In genomic region chr21:42357307-42357706, GRCh38 we compare ENCODE assay signal across 27 cellular contexts. TPM values are rescaled to one million over a fixed set of nuclear protein-coding genes. Genes with fewer than 3 reads are reported as not detected.
A peak's percentile ranks its signal among the peaks of the same experiment; 100 is the strongest.
DNase-seq lines count a peak whose midpoint lies in the region; ATAC-seq, FAIRE-seq and TF ChIP-seq lines count a peak whose summit lies in the region.
"Had no signal": no experiment of that assay in that cellular context is flagged by ENCODE, and none has a peak within 500 bp of the region (broad histone marks: within the 10 kb centered on the region; RNA-seq: fewer than 3 reads in every experiment).

No MANE protein-coding gene starts in this region.

- H3K27me3 ChIP-seq in Peyer's patch (no peaks in the 10 kb centered on the region), GM12878 (replicated peaks in 1 of 2; ENCODE audit: control insufficient read depth in 2 of 2, insufficient read depth in 2 of 2, low read length in 1 of 2) (no peaks in the 10 kb centered on the region; a peak in 2 of 4 replicates), stomach (peaks cover 0 to 44% (median 0%) of the 10 kb centered on the region in 3 donors)

- H3K4me1 ChIP-seq in Peyer's patch = no peaks in the 10 kb centered on the region
- peaks cover 4% of the 10 kb centered on the region; the same call in 1 of the 2 replicates for H3K4me1 ChIP-seq in GM12878 (ENCODE audit: control insufficient read depth, insufficient read depth, low read length)
- peaks cover 0 to 10% (median 0%) of the 10 kb centered on the region in 4 donors for H3K4me1 ChIP-seq in stomach
- H3K4me1 ChIP-seq: A549 had no signal

- no peak overlapping the region for H3K4me2 ChIP-seq in GM12878 (ENCODE audit: control insufficient read depth, insufficient read depth)
- H3K4me2 ChIP-seq: A549; BLaER1 treated with 17β-estradiol and CSF1 and Interleukin-3, amounts not matched to agents 10 nM and 100 nM had no signal

- no peaks in the 10 kb centered on the region for H3K79me2 ChIP-seq in GM12878 (ENCODE audit: control insufficient read depth, insufficient read depth, low read length)

- H3K36me3 ChIP-seq in Peyer's patch = no peaks in the 10 kb centered on the region
- no peaks in the 10 kb centered on the region for H3K36me3 ChIP-seq in GM12878 (ENCODE audit: control insufficient read depth in 2 of 2, insufficient read depth in 2 of 2, low read length in 1 of 2)
- H3K36me3 ChIP-seq in stomach = no peaks in the 10 kb centered on the region
- H3K36me3 ChIP-seq: BLaER1 treated with 17β-estradiol and CSF1 and Interleukin-3, amounts not matched to agents 10 nM and 100 nM had no signal

- SMC1A ChIA-PET in GM12878 (lab: Charles Lee; ENCODE audit: uncharacterized antibody, unreplicated experiment) = interaction anchor here (0.8 kb wide), 1 partner anchor 10 kb away, joined by 4 read pairs; the partner anchor contains the start of gene TFF1

- POLR2A ChIA-PET in GM12878 (lab: Charles Lee) = interaction anchor here (1.0 kb wide), 1 partner anchor 35 kb away, joined by 3 read pairs; no protein-coding TSS in a partner anchor

- H3K9me3 ChIP-seq in Peyer's patch (peaks cover 0 to 5% (median 0%) of the 10 kb centered on the region in 4 donors), GM12878 (replicated peaks; ENCODE audit: control insufficient read depth, insufficient read depth, low read length) (peaks cover 18% of the 10 kb centered on the region), stomach (peaks cover 0 to 33% (median 26%) of the 10 kb centered on the region in 4 donors)
- H3K9me3 ChIP-seq: A549 had no signal

- in situ Hi-C loops in GM12878 (cut with MboI) = no loop called here

- H3K27ac ChIP-seq in Peyer's patch = no peak overlapping the region
- no peak overlapping the region for H3K27ac ChIP-seq in GM12878 (ENCODE audit: control insufficient read depth, insufficient read depth)
- peak overlapping the region in 3 of 5 donors; percentile 15 to 59 (median 22) for H3K27ac ChIP-seq in stomach
- H3K27ac ChIP-seq: A549; BLaER1 treated with 17β-estradiol and CSF1 and Interleukin-3, amounts not matched to agents 10 nM and 100 nM; RWPE1 had no signal

- intact Hi-C loops in GM12878 (cut with micrococcal nuclease; ENCODE audit: unreplicated experiment) (no loop called here), left colon (cut with DNase I, micrococcal nuclease) (no loop called here), stomach (cut with DNase I; ENCODE audit: low total_unique reads) (loop anchor here (10.0 kb wide), 1 partner anchor 47 kb away; the partner anchor contains the start of gene UBASH3A)

- no peak overlapping the region for H3K9ac ChIP-seq in GM12878 (ENCODE audit: control insufficient read depth, insufficient read depth, low read length)
- H3K9ac ChIP-seq: BLaER1 treated with 17β-estradiol and CSF1 and Interleukin-3, amounts not matched to agents 10 nM and 100 nM had no signal

- RAD21 ChIA-PET in GM12878 (lab: Charles Lee; ENCODE audit: unreplicated experiment) = no interaction called here

- TF ChIP-seq RAD21 in GM12878 (IDR thresholded peaks at IDR 0.05; ENCODE audit: insufficient read depth, low read depth, low read length) = no peak

- H4K20me1 ChIP-seq in GM12878 (ENCODE audit: control insufficient read depth, insufficient read depth) = no peaks in the 10 kb centered on the region
- H4K20me1 ChIP-seq: BLaER1 treated with 17β-estradiol and CSF1 and Interleukin-3, amounts not matched to agents 10 nM and 100 nM had no signal

- CTCF ChIA-PET in GM12878 (lab: Yijun Ruan, JAX) = interaction anchor here (1.7 kb wide), 1 partner anchor 47 kb away, joined by 7 read pairs; no protein-coding TSS in a partner anchor

- DNase-seq in Peyer's patch (peak in 2 of 3 donors; percentile 18 to 24), GM12878 (ENCODE audit: low read depth, low spot score) (no peak), left colon (no peak), stomach (no peak), NCI-H345 treated with DMSO at 0.1 percent for 48 hours (lab: John Stamatoyannopoulos, UW; ENCODE audit: unreplicated experiment) (no peak), NCI-H526 (lab: John Stamatoyannopoulos, UW) (no peak), dermis blood vessel endothelial cell (no peak)
- DNase-seq: AML-193; CD4-positive, alpha-beta memory T cell; COR-L47; DMS79; EL; GDM1; Karpas-422; NCI-H1105; NCI-H1436 treated with DMSO at 0.1 percent for 48 hours; NCI-H2029; NCI-H446 treated with DMSO at 0.1 percent for 48 hours; NCI-H526 treated with DMSO at 0.1 percent for 48 hours; SHP77 treated with DMSO at 0.1 percent for 48 hours had no signal

- no peak for TF ChIP-seq EP300 in GM12878 (IDR thresholded peaks at IDR 0.05; ENCODE audit: borderline replicate concordance in 1 of 2, control insufficient read depth in 1 of 2, low read depth in 2 of 2, low read length in 2 of 2)
- TF ChIP-seq EP300 in stomach (IDR thresholded peaks at IDR 0.05) = no peak

- ATAC-seq in GM12878 (no peak), left colon (peak; percentile 84)
- ATAC-seq: A549, HCT116 had no signal

- TF ChIP-seq CTCF in Peyer's patch (IDR thresholded peaks at IDR 0.05) = no peak
- no peak for TF ChIP-seq CTCF in GM12878 (IDR thresholded peaks at IDR 0.05 in 2 of 3, conservative IDR thresholded peaks at IDR 0.05 in 1 of 3; ENCODE audit: control insufficient read depth in 2 of 3, extremely low read depth in 1 of 3, insufficient read depth in 1 of 3, low read depth in 3 of 3, low read length in 3 of 3)
- TF ChIP-seq CTCF in stomach (IDR thresholded peaks at IDR 0.05) = no peak

- FAIRE-seq in GM12878 (lab: Jason Lieb, UNC) = peak; percentile 31
- FAIRE-seq: A549, GM12891, H1 had no signal

- TF ChIP-seq POLR2A in Peyer's patch (IDR thresholded peaks at IDR 0.05) = no peak
- TF ChIP-seq POLR2A in GM12878 (IDR thresholded peaks at IDR 0.05; ENCODE audit: low read depth, low read length) = no peak
- TF ChIP-seq POLR2A in stomach (IDR thresholded peaks at IDR 0.05) = no peak

- no peak overlapping the region for H2AFZ ChIP-seq in GM12878 (ENCODE audit: control insufficient read depth, low read depth, low read length)

- H3K4me3 ChIP-seq in Peyer's patch (no peak overlapping the region), GM12878 (no peak overlapping the region), stomach (no peak overlapping the region)
- H3K4me3 ChIP-seq: A549; BLaER1 treated with 17β-estradiol and CSF1 and Interleukin-3, amounts not matched to agents 10 nM and 100 nM had no signal

- no TSS peak for BruUV-seq in GM12878 (replicated peaks; lab: Mats Ljungman, UMichigan)

- 28% methylated on average over 3 of the region's 3 CpGs for WGBS in GM12878 (ENCODE audit: insufficient coverage, insufficient replicate concordance, low lambda C conversion rate, missing lambda C conversion rate)
- WGBS in stomach, 5 donors = 29 to 50% (median 36%) methylated on average over 3 of the region's 3 CpGs

RNA-seq across cellular contexts. Expression of gene TFF2, which starts 6.5 kb away (rescaled TPM):
- total RNA-seq in Peyer's patch (1 to 10 TPM in 1 of 4 donors, not detected in 3; 6.7 TPM), GM12878 (2014; rRNA removed) (not detected in 2 replicates), GM12878 (2014; rRNA removed; fragmentation: Illumina TruSeq; extraction: Trizol) (not detected in 2 replicates), GM12878 (2021) (not detected in 2 replicates), left colon (under 1 TPM; 0.87 to 0.98 TPM), stomach (1,000 to 10,000 TPM in 3 of 5 donors, 100 to 1,000 TPM in 1, 1 to 10 TPM in 1; 2.3 to 2,979 (median 1,039) TPM), dermis blood vessel endothelial cell (not detected in 2 replicates)
- not detected in 2 replicates for total RNA-seq in GM12878 (2013; cell fraction: nucleolus; rRNA removed)
- not detected for polyA plus RNA-seq in GM12878 (2011; ENCODE audit: low read depth)
- polyA plus RNA-seq in GM12878 (2011; rRNA removed) (0.24 and 0.56 TPM in 2 replicates), GM12878 (2014; fragmentation: Illumina TruSeq; extraction: Trizol) (not detected in 2 replicates), GM12878 (2014; fragmentation: Nextera tagmentation; extraction: Ambion mirVana) (not detected), GM12878 (2014; rRNA removed) (not detected in 2 replicates), GM12878 (2016; fragmentation: Nextera tagmentation; extraction: Ambion mirVana) (not detected), stomach (1,000 to 10,000 TPM in 2 of 3 donors, 100 to 1,000 TPM in 1; 154 to 2,390 (median 1,084) TPM)
- polyA plus RNA-seq in GM12878 (2011; cell fraction: cytosol; rRNA removed) = 0.37 and 0.45 TPM in 2 replicates
- 0.28 TPM in 1 of 2 replicates, not detected in the other for polyA plus RNA-seq in GM12878 (2011; cell fraction: nucleus; rRNA removed)
- not detected in 2 replicates for polyA plus RNA-seq in GM12878 (2012)
- polyA minus RNA-seq in GM12878 (2011; rRNA and poly(A)+ RNA removed) = not detected in 2 replicates
- not detected in 2 replicates for polyA minus RNA-seq in GM12878 (2011; cell fraction: cytosol; rRNA and poly(A)+ RNA removed)
- not detected in 2 replicates for polyA minus RNA-seq in GM12878 (2011; cell fraction: nucleus; rRNA and poly(A)+ RNA removed)
- total RNA-seq: CD4-positive, alpha-beta memory T cell; H1 had no signal
- polyA plus RNA-seq: A549; CD4-positive, alpha-beta memory T cell; H1 had no signal

RNA-seq across cellular contexts. Expression of gene TFF1, which starts 9.0 kb away (rescaled TPM):
- total RNA-seq in Peyer's patch (100 to 1,000 TPM in 2 of 4 donors, 10 to 100 TPM in 1, not detected in 1; 32.4 to 136 (median 103) TPM), GM12878 (2014; rRNA removed) (not detected in 2 replicates), GM12878 (2014; rRNA removed; fragmentation: Illumina TruSeq; extraction: Trizol) (not detected in 2 replicates), GM12878 (2021) (0.40 TPM in 1 of 2 replicates, not detected in the other), left colon (100 to 1,000 TPM; 208 to 322 TPM), stomach (1,000 to 10,000 TPM in 1 of 5 donors, 100 to 1,000 TPM in 1, 10 to 100 TPM in 2, not detected in 1; 62.4 to 1,697 (median 407) TPM), dermis blood vessel endothelial cell (not detected in 2 replicates)
- total RNA-seq in GM12878 (2013; cell fraction: nucleolus; rRNA removed) = not detected in 2 replicates
- not detected for polyA plus RNA-seq in GM12878 (2011; ENCODE audit: low read depth)
- polyA plus RNA-seq in GM12878 (2011; rRNA removed) (not detected in 2 replicates), GM12878 (2014; fragmentation: Illumina TruSeq; extraction: Trizol) (not detected in 2 replicates), GM12878 (2014; fragmentation: Nextera tagmentation; extraction: Ambion mirVana) (under 1 TPM in 1 of 2 experiments, not detected in 1; 0.13 TPM), GM12878 (2014; rRNA removed) (0.24 TPM in 1 of 2 replicates, not detected in the other), GM12878 (2016; fragmentation: Nextera tagmentation; extraction: Ambion mirVana) (not detected), stomach (over 10,000 TPM in 1 of 3 donors, 1,000 to 10,000 TPM in 1, 100 to 1,000 TPM in 1; 385 to 10,944 (median 1,930) TPM)
- polyA plus RNA-seq in GM12878 (2011; cell fraction: cytosol; rRNA removed) = not detected in 2 replicates
- polyA plus RNA-seq in GM12878 (2011; cell fraction: nucleus; rRNA removed) = not detected in 2 replicates
- polyA plus RNA-seq in GM12878 (2012) = not detected in 2 replicates
- polyA minus RNA-seq in GM12878 (2011; rRNA and poly(A)+ RNA removed) = not detected in 2 replicates
- not detected in 2 replicates for polyA minus RNA-seq in GM12878 (2011; cell fraction: cytosol; rRNA and poly(A)+ RNA removed)
- not detected in 2 replicates for polyA minus RNA-seq in GM12878 (2011; cell fraction: nucleus; rRNA and poly(A)+ RNA removed)
- total RNA-seq: CD4-positive, alpha-beta memory T cell; H1 had no signal
- polyA plus RNA-seq: CD4-positive, alpha-beta memory T cell; H1 had no signal

RNA-seq across cellular contexts. Expression of gene TMPRSS3, which starts 38.5 kb away (rescaled TPM):
- total RNA-seq in Peyer's patch = 1 to 10 TPM in 1 of 4 donors, under 1 TPM in 1, not detected in 2; 0.54 to 2.5 TPM
- 4.1 and 4.2 TPM in 2 replicates for total RNA-seq in GM12878 (2013; cell fraction: nucleolus; rRNA removed)
- total RNA-seq in GM12878 (2014; rRNA removed) = 0.65 and 1.4 TPM in 2 replicates
- total RNA-seq in GM12878 (2014; rRNA removed; fragmentation: Illumina TruSeq; extraction: Trizol) = 0.63 and 0.83 TPM in 2 replicates
- total RNA-seq in GM12878 (2021) = 0.90 and 1.2 TPM in 2 replicates
- 13.4 TPM for polyA plus RNA-seq in GM12878 (2011; ENCODE audit: low read depth)
- not detected in 2 replicates for polyA plus RNA-seq in GM12878 (2011; rRNA removed)
- 0.03 TPM in 1 of 2 replicates, not detected in the other for polyA plus RNA-seq in GM12878 (2011; cell fraction: cytosol; rRNA removed)
- 0.13 TPM in 1 of 2 replicates, not detected in the other for polyA plus RNA-seq in GM12878 (2011; cell fraction: nucleus; rRNA removed)
- 16.4 and 22.8 TPM in 2 replicates for polyA plus RNA-seq in GM12878 (2012)
- 0.17 and 0.51 TPM in 2 replicates for polyA plus RNA-seq in GM12878 (2014; fragmentation: Illumina TruSeq; extraction: Trizol)
- polyA plus RNA-seq in GM12878 (2014; fragmentation: Nextera tagmentation; extraction: Ambion mirVana) = 1 to 10 TPM in 1 of 2 experiments, under 1 TPM in 1; 0.82 to 1.5 TPM
- polyA plus RNA-seq in GM12878 (2014; rRNA removed) = 0.51 and 1.3 TPM in 2 replicates
- under 1 TPM; 0.56 to 0.59 TPM for polyA plus RNA-seq in GM12878 (2016; fragmentation: Nextera tagmentation; extraction: Ambion mirVana)
- polyA minus RNA-seq in GM12878 (2011; rRNA and poly(A)+ RNA removed) = 0.10 TPM in 1 of 2 replicates, not detected in the other
- 1.6 TPM in 1 of 2 replicates, not detected in the other for polyA minus RNA-seq in GM12878 (2011; cell fraction: cytosol; rRNA and poly(A)+ RNA removed)
- polyA minus RNA-seq in GM12878 (2011; cell fraction: nucleus; rRNA and poly(A)+ RNA removed) = not detected in 2 replicates
- under 1 TPM; 0.43 to 0.61 TPM for total RNA-seq in left colon
- 10 to 100 TPM in 2 of 5 donors, 1 to 10 TPM in 1, under 1 TPM in 1, not detected in 1; 0.45 to 37.9 (median 9.7) TPM for total RNA-seq in stomach
- polyA plus RNA-seq in stomach = 1 to 10 TPM; 1.8 to 3.9 (median 3.7) TPM
- 0.05 TPM in 1 of 2 replicates, not detected in the other for total RNA-seq in dermis blood vessel endothelial cell
- total RNA-seq: H1 had no signal

RNA-seq across cellular contexts. Expression of gene TFF3, which starts 42.1 kb away (rescaled TPM):
- total RNA-seq in Peyer's patch = 1,000 to 10,000 TPM in 1 of 4 donors, 100 to 1,000 TPM in 3; 178 to 1,063 (median 636) TPM
- total RNA-seq in GM12878 (2013; cell fraction: nucleolus; rRNA removed) = not detected in 2 replicates
- not detected in 2 replicates for total RNA-seq in GM12878 (2014; rRNA removed)
- total RNA-seq in GM12878 (2014; rRNA removed; fragmentation: Illumina TruSeq; extraction: Trizol) = not detected in 2 replicates
- 0.74 TPM in 1 of 2 replicates, not detected in the other for total RNA-seq in GM12878 (2021)
- polyA plus RNA-seq in GM12878 (2011; ENCODE audit: low read depth) = not detected
- not detected in 2 replicates for polyA plus RNA-seq in GM12878 (2011; rRNA removed)
- not detected in 2 replicates for polyA plus RNA-seq in GM12878 (2011; cell fraction: cytosol; rRNA removed)
- not detected in 2 replicates for polyA plus RNA-seq in GM12878 (2011; cell fraction: nucleus; rRNA removed)
- polyA plus RNA-seq in GM12878 (2012) = not detected in 2 replicates
- not detected in 2 replicates for polyA plus RNA-seq in GM12878 (2014; fragmentation: Illumina TruSeq; extraction: Trizol)
- not detected for polyA plus RNA-seq in GM12878 (2014; fragmentation: Nextera tagmentation; extraction: Ambion mirVana)
- polyA plus RNA-seq in GM12878 (2014; rRNA removed) = not detected in 2 replicates
- not detected for polyA plus RNA-seq in GM12878 (2016; fragmentation: Nextera tagmentation; extraction: Ambion mirVana)
- polyA minus RNA-seq in GM12878 (2011; rRNA and poly(A)+ RNA removed) = not detected in 2 replicates
- not detected in 2 replicates for polyA minus RNA-seq in GM12878 (2011; cell fraction: cytosol; rRNA and poly(A)+ RNA removed)
- not detected in 2 replicates for polyA minus RNA-seq in GM12878 (2011; cell fraction: nucleus; rRNA and poly(A)+ RNA removed)
- 1,000 to 10,000 TPM; 3,156 to 4,796 TPM for total RNA-seq in left colon
- 100 to 1,000 TPM in 2 of 5 donors, 10 to 100 TPM in 2, 1 to 10 TPM in 1; 2.0 to 488 (median 49.6) TPM for total RNA-seq in stomach
- 10 to 100 TPM in 2 of 3 donors, 1 to 10 TPM in 1; 7.1 to 27.8 (median 26.8) TPM for polyA plus RNA-seq in stomach
- total RNA-seq in dermis blood vessel endothelial cell = 81.9 and 257 TPM in 2 replicates
- total RNA-seq: CD4-positive, alpha-beta memory T cell had no signal
- polyA plus RNA-seq: CD4-positive, alpha-beta memory T cell had no signal

RNA-seq across cellular contexts. Expression of gene UBASH3A, which starts 46.4 kb away (rescaled TPM):
- total RNA-seq in Peyer's patch (10 to 100 TPM in 1 of 4 donors, 1 to 10 TPM in 3; 3.9 to 14.0 (median 5.3) TPM), GM12878 (2014; rRNA removed) (0.05 and 0.17 TPM in 2 replicates), GM12878 (2014; rRNA removed; fragmentation: Illumina TruSeq; extraction: Trizol) (0.05 and 0.13 TPM in 2 replicates), GM12878 (2021) (0.27 and 0.28 TPM in 2 replicates), left colon (1 to 10 TPM in 1 of 2 donors, under 1 TPM in 1; 0.67 to 1.0 TPM), stomach (1 to 10 TPM in 2 of 5 donors, under 1 TPM in 2, not detected in 1; 0.29 to 4.6 (median 1.2) TPM), dermis blood vessel endothelial cell (not detected in 2 replicates)
- 1.8 and 1.9 TPM in 2 replicates for total RNA-seq in GM12878 (2013; cell fraction: nucleolus; rRNA removed)
- 0.16 TPM for polyA plus RNA-seq in GM12878 (2011; ENCODE audit: low read depth)
- polyA plus RNA-seq in GM12878 (2011; rRNA removed) (0.16 and 0.33 TPM in 2 replicates), GM12878 (2014; fragmentation: Illumina TruSeq; extraction: Trizol) (0.17 and 0.21 TPM in 2 replicates), GM12878 (2014; fragmentation: Nextera tagmentation; extraction: Ambion mirVana) (under 1 TPM in 1 of 2 experiments, not detected in 1; 0.04 TPM), GM12878 (2014; rRNA removed) (0.20 and 0.23 TPM in 2 replicates), GM12878 (2016; fragmentation: Nextera tagmentation; extraction: Ambion mirVana) (under 1 TPM; 0.26 to 0.39 TPM), stomach (under 1 TPM; 0.18 to 0.31 (median 0.25) TPM)
- polyA plus RNA-seq in GM12878 (2011; cell fraction: cytosol; rRNA removed) = 0.36 and 0.57 TPM in 2 replicates
- 1.8 and 2.2 TPM in 2 replicates for polyA plus RNA-seq in GM12878 (2011; cell fraction: nucleus; rRNA removed)
- polyA plus RNA-seq in GM12878 (2012) = 0.26 and 0.59 TPM in 2 replicates
- polyA minus RNA-seq in GM12878 (2011; rRNA and poly(A)+ RNA removed) = 0.72 TPM in 1 of 2 replicates, not detected in the other
- 0.73 TPM in 1 of 2 replicates, not detected in the other for polyA minus RNA-seq in GM12878 (2011; cell fraction: cytosol; rRNA and poly(A)+ RNA removed)
- 0.73 and 0.86 TPM in 2 replicates for polyA minus RNA-seq in GM12878 (2011; cell fraction: nucleus; rRNA and poly(A)+ RNA removed)
- total RNA-seq: H1, HT-29 had no signal
- polyA plus RNA-seq: A549, H1 had no signal

Comparison
In these comparisons a context has a peak if more than half of its experiments do, and no peak if none do; other contexts are left out.
1. DNase-seq: peak in Peyer's patch (2 of 3); none in GM12878 (single experiment), left colon (0 of 2), stomach (single experiment), NCI-H345 treated with DMSO at 0.1 percent for 48 hours (single experiment), NCI-H526 (0 of 2) and dermis blood vessel endothelial cell (single experiment).
2. H3K27ac ChIP-seq: peak in stomach (3 of 5); none in Peyer's patch (0 of 4) and GM12878 (single experiment).